ENCODE assay signal across 1 cellular context in the genomic region with DNA sequence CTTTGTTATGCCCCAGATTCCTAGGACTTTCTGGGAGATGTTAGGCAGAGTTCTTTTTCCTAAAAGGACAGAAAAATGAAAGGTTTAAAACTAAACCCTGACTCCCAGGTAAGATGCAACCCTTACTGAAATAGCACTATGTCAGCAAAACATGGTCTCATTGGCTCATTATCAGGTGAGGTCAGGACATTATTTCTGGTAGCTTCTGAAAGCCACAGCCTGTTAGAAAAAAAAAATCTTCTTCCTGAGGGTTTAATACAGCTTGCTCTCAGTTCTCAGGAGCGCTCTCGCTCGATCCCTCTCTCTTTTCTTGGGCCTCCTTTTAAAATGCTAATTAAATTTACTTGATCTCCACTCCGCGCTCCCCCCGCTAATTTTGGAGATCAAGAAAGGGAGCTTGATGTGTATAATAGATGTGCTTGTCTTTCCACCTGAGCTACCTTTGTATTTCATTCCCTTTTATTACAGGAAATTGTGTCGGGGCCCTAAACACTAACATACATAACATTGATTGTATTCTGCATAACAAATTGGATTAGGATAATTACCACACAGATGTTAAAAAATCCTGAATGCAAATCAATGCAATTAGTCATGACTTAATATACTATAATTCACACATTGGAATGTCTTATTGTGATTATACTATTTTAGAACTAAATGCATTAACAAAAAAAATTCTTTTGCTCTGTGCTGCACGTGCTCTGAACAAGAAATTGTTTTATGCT.
TF ChIP-seq lines count a peak whose summit lies in the region.

No MANE protein-coding gene starts in this region.

TF ChIP-seq in H1, 55 proteins besides CTCF, POLR2A, EP300 and RAD21:
- no peak for TF ChIP-seq CBX8 (IDR thresholded peaks at IDR 0.05; ENCODE audit: borderline replicate concordance, low read depth, low read length)
- no peak for TF ChIP-seq GABPA (IDR thresholded peaks at IDR 0.05; ENCODE audit: borderline replicate concordance, insufficient read depth, low read length)
- TF ChIP-seq JUND (IDR thresholded peaks at IDR 0.05; ENCODE audit: low read length) = no peak
